In the genomic region with DNA sequence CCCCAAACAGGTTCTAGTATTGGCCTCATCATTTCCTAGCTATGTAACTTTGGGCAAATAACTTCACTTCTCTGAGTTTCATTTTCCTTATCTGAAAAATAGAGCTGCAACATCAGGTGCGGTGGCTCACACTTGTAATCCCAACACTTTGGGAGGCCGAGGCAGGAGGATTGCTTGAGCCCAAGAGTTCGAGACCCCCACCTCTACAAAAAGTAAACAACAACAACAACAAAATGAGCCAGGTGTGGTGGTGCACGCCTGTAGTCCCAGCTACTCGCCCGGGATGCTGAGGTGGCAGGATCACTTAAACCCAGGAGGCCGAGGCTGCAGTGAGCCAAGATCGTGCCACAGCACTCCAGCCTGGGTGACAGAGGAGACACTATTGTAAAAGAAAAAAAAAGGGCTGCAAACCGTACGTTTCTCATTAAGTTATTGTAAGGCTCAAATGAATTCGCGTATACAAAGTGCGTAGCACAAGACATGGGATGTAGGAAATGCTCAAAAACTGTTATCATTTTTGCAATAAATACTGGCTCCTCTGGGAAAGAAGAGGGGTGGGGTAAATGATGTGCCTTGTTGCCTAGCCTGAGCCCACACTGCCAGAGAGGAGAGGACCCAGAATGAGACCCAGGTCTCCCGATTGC, we compare ENCODE assay signal across 1 cellular context.
TF ChIP-seq lines count a peak whose summit lies in the region.

No MANE protein-coding gene starts in this region.

TF ChIP-seq in IMR-90, 13 proteins besides CTCF, POLR2A, EP300 and RAD21 (continued from another document):
- TF ChIP-seq, protein P1, sequence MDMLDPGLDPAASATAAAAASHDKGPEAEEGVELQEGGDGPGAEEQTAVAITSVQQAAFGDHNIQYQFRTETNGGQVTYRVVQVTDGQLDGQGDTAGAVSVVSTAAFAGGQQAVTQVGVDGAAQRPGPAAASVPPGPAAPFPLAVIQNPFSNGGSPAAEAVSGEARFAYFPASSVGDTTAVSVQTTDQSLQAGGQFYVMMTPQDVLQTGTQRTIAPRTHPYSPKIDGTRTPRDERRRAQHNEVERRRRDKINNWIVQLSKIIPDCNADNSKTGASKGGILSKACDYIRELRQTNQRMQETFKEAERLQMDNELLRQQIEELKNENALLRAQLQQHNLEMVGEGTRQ (IDR thresholded peaks at IDR 0.05; ENCODE audit: low read depth, low read length) = no peak
- TF ChIP-seq CHD1 (IDR thresholded peaks at IDR 0.05; ENCODE audit: low read depth, low read length) = no peak
- TF ChIP-seq FOS (IDR thresholded peaks at IDR 0.05; ENCODE audit: low read depth, low read length) = no peak
- no peak for TF ChIP-seq NFE2L2 (IDR thresholded peaks at IDR 0.05; ENCODE audit: low read depth, low read length)
- TF ChIP-seq MXI1 (IDR thresholded peaks at IDR 0.05; ENCODE audit: borderline replicate concordance, low read depth, low read length) = no peak
- TF ChIP-seq MAFK (IDR thresholded peaks at IDR 0.05; ENCODE audit: low read depth, low read length) = no peak
- TF ChIP-seq, protein P2, sequence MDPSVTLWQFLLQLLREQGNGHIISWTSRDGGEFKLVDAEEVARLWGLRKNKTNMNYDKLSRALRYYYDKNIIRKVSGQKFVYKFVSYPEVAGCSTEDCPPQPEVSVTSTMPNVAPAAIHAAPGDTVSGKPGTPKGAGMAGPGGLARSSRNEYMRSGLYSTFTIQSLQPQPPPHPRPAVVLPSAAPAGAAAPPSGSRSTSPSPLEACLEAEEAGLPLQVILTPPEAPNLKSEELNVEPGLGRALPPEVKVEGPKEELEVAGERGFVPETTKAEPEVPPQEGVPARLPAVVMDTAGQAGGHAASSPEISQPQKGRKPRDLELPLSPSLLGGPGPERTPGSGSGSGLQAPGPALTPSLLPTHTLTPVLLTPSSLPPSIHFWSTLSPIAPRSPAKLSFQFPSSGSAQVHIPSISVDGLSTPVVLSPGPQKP (IDR thresholded peaks at IDR 0.05; ENCODE audit: borderline replicate concordance, low read depth, low read length) = no peak
- no peak for TF ChIP-seq SMC3 (IDR thresholded peaks at IDR 0.05; ENCODE audit: low read depth, low read length)
- TF ChIP-seq MAZ (IDR thresholded peaks at IDR 0.05; ENCODE audit: borderline replicate concordance, low read depth, low read length) = no peak
